Comparison of ENCODE assay signal across 16 cellular contexts in genomic region chr7:151436446-151437162, GRCh38. TPM values are rescaled to one million over a fixed set of nuclear protein-coding genes. Genes with fewer than 3 reads are reported as not detected.
DNase-seq lines count a peak whose midpoint lies in the region; ATAC-seq and TF ChIP-seq lines count a peak whose summit lies in the region.
"Had no signal": no experiment of that assay in that cellular context is flagged by ENCODE, and none has a peak within 500 bp of the region (broad histone marks: within the 10 kb centered on the region; RNA-seq: fewer than 3 reads in every experiment).

No MANE protein-coding gene starts in this region.

- in situ Hi-C loops in Panc1 (cut with HindIII; ENCODE audit: low pct_unique_long_range_greater_than_20kb, low sequenced_read_pairs) (no loop called here), transverse colon (cut with MboI; ENCODE audit: low pct_ligation_motif_present in 1 of 4, low pct_unique_long_range_greater_than_20kb in 1 of 4, low sequenced_read_pairs in 3 of 4) (no loop called here)

- H3K27me3 Mint-ChIP-seq in naive thymus-derived CD8-positive, alpha-beta T cell: no peaks in the 10 kb centered on the region
- H3K27me3 Mint-ChIP-seq in activated CD4-positive, alpha-beta T cell treated with anti-CD3 and anti-CD28 coated beads, Interleukin-2, amount 10 ng/mL, durations not matched to agents 7 days and 5 days: peaks cover 5% of the 10 kb centered on the region

- DNase-seq in Panc1 (ENCODE audit: low read depth, low spot score) (no peak), fibroblast of gingiva (ENCODE audit: low read depth) (peak; percentile 42), transverse colon (no peak), LoVo (ENCODE audit: low spot score) (no peak)
- no peak for DNase-seq in naive thymus-derived CD8-positive, alpha-beta T cell
- DNase-seq in activated CD4-positive, alpha-beta T cell treated with anti-CD3 and anti-CD28 coated beads, Interleukin-2, amount 10 ng/mL, durations not matched to agents 7 days and 5 days: no peak
- DNase-seq: activated naive CD4-positive, alpha-beta T cell treated with anti-CD3 and anti-CD28 coated beads, Interleukin-2, amount 50 U/mL, for 16 hours; CD4-positive, CD25-positive, alpha-beta regulatory T cell; mesendoderm; NCI-H2081 treated with DMSO at 0.1 percent for 48 hours; SHP77 had no signal

- no peak for ATAC-seq in Panc1
- no peak for ATAC-seq in naive thymus-derived CD8-positive, alpha-beta T cell
- ATAC-seq in HG02884 (IDR thresholded peaks at IDR 0.05; ENCODE audit: unreplicated experiment): no peak
- ATAC-seq: esophagus mucosa had no signal

- POLR2A ChIA-PET in Panc1 (lab: Charles Lee): no interaction called here
- POLR2A ChIA-PET in naive thymus-derived CD8-positive, alpha-beta T cell (lab: Charles Lee): interaction anchor here (0.7 to 1.4 kb wide), 4 partner anchors 7 to 96 kb away, joined by 3 to 6 read pairs (median 4); no protein-coding TSS in a partner anchor
- POLR2A ChIA-PET in activated CD4-positive, alpha-beta T cell treated with anti-CD3 and anti-CD28 coated beads, Interleukin-2, amount 10 ng/mL, durations not matched to agents 7 days and 5 days (lab: Charles Lee): no interaction called here

- peaks cover 19 to 68% (median 37%) of the 10 kb centered on the region in 4 donors for H3K4me1 Mint-ChIP-seq in naive thymus-derived CD8-positive, alpha-beta T cell
- peaks cover 34% of the 10 kb centered on the region for H3K4me1 Mint-ChIP-seq in activated CD4-positive, alpha-beta T cell treated with anti-CD3 and anti-CD28 coated beads, Interleukin-2, amount 10 ng/mL, durations not matched to agents 7 days and 5 days

- no TSS peak for BruUV-seq in Panc1 (replicated peaks; lab: Mats Ljungman, UMichigan)

- no peak for TF ChIP-seq POLR2A in transverse colon (IDR thresholded peaks at IDR 0.05)

- no peaks in the 10 kb centered on the region for H3K9me3 Mint-ChIP-seq in naive thymus-derived CD8-positive, alpha-beta T cell
- H3K9me3 Mint-ChIP-seq in activated CD4-positive, alpha-beta T cell treated with anti-CD3 and anti-CD28 coated beads, Interleukin-2, amount 10 ng/mL, durations not matched to agents 7 days and 5 days: no peaks in the 10 kb centered on the region
- H3K9me3 Mint-ChIP-seq: CD4-positive, CD25-positive, alpha-beta regulatory T cell had no signal

- peak overlapping the region; percentile 29; the same call in 1 of the 2 replicates for H3K27ac ChIP-seq in Panc1 (ENCODE audit: low read length)
- peak overlapping the region; percentile 42 to 67 (median 52) for H3K27ac ChIP-seq in transverse colon

- no peak overlapping the region for H3K4me3 Mint-ChIP-seq in naive thymus-derived CD8-positive, alpha-beta T cell
- H3K4me3 Mint-ChIP-seq in activated CD4-positive, alpha-beta T cell treated with anti-CD3 and anti-CD28 coated beads, Interleukin-2, amount 10 ng/mL, durations not matched to agents 7 days and 5 days: no peak overlapping the region
- H3K4me3 Mint-ChIP-seq: CD4-positive, CD25-positive, alpha-beta regulatory T cell had no signal

- H3K27me3 ChIP-seq in Panc1 (ENCODE audit: control insufficient read depth, insufficient read depth, low read length) (no peaks in the 10 kb centered on the region), transverse colon (peaks cover 28% of the 10 kb centered on the region)

- H3K4me1 ChIP-seq in Panc1 (ENCODE audit: control insufficient read depth, insufficient read depth, low read length) (peaks cover 9% of the 10 kb centered on the region), transverse colon (peaks cover 8 to 20% (median 14%) of the 10 kb centered on the region in 4 donors)
- H3K4me1 ChIP-seq: HAP-1 had no signal

- H3K36me3 ChIP-seq in Panc1 (ENCODE audit: control insufficient read depth, insufficient read depth, low read length) (no peaks in the 10 kb centered on the region), transverse colon (no peaks in the 10 kb centered on the region)
- H3K36me3 ChIP-seq: HAP-1 had no signal

- WGBS in transverse colon (ENCODE audit: low coverage in 1 of 2), 2 donors: 72 to 80% methylated on average over 5 to 9 of the region's 9 CpGs

- H3K9me3 ChIP-seq in Panc1 (ENCODE audit: control insufficient read depth, insufficient read depth, low read depth, low read length): no peaks in the 10 kb centered on the region
- H3K9me3 ChIP-seq in transverse colon: no peaks in the 10 kb centered on the region
- H3K9me3 ChIP-seq: HAP-1 had no signal

- peak overlapping the region in 6 of 10 donors; percentile 19 to 78 (median 44) for H3K27ac Mint-ChIP-seq in naive thymus-derived CD8-positive, alpha-beta T cell
- H3K27ac Mint-ChIP-seq in activated CD4-positive, alpha-beta T cell treated with anti-CD3 and anti-CD28 coated beads, Interleukin-2, amount 10 ng/mL, durations not matched to agents 7 days and 5 days: no peak overlapping the region
- H3K27ac Mint-ChIP-seq: CD4-positive, CD25-positive, alpha-beta regulatory T cell had no signal

- no peak overlapping the region for H3K4me3 ChIP-seq in Panc1 (ENCODE audit: low read depth in 2 of 2, low read length in 2 of 2)
- H3K4me3 ChIP-seq in transverse colon: no peak overlapping the region
- H3K4me3 ChIP-seq: HAP-1 had no signal

- intact Hi-C loops in Panc1 (cut with micrococcal nuclease; ENCODE audit: unreplicated experiment) (no loop called here), transverse colon (cut with DNase I; ENCODE audit: low total_unique reads) (no loop called here)

- CTCF ChIA-PET in Panc1 (lab: Charles Lee): interaction anchor here (0.6 kb wide), 1 partner anchor 68 kb away, joined by 3 read pairs; no protein-coding TSS in a partner anchor
- CTCF ChIA-PET in activated CD4-positive, alpha-beta T cell treated with anti-CD3 and anti-CD28 coated beads, Interleukin-2, amount 10 ng/mL, durations not matched to agents 7 days and 5 days (lab: Charles Lee): interaction anchor here (0.6 to 2.9 kb wide), 4 partner anchors 10 to 14 kb away, joined by 3 to 21 read pairs (median 3); no protein-coding TSS in a partner anchor

- no peak for TF ChIP-seq EP300 in transverse colon (IDR thresholded peaks at IDR 0.05; ENCODE audit: low read depth)

- no peaks in the 10 kb centered on the region for H3K36me3 Mint-ChIP-seq in naive thymus-derived CD8-positive, alpha-beta T cell
- no peaks in the 10 kb centered on the region for H3K36me3 Mint-ChIP-seq in activated CD4-positive, alpha-beta T cell treated with anti-CD3 and anti-CD28 coated beads, Interleukin-2, amount 10 ng/mL, durations not matched to agents 7 days and 5 days (ENCODE audit: low read depth)
- H3K36me3 Mint-ChIP-seq: CD4-positive, CD25-positive, alpha-beta regulatory T cell had no signal

- TF ChIP-seq CTCF in Panc1 (IDR thresholded peaks at IDR 0.05) (no peak), transverse colon (IDR thresholded peaks at IDR 0.05) (no peak)

RNA-seq across cellular contexts. Expression of gene CRYGN, which starts 3.3 kb away (rescaled TPM):
- 0.74 TPM for total RNA-seq in Panc1 (2021; ENCODE audit: unreplicated experiment)
- polyA plus RNA-seq in Panc1 (2012; ENCODE audit: insufficient read length): 0.67 TPM
- total RNA-seq in naive thymus-derived CD8-positive, alpha-beta T cell: 1 to 10 TPM in 1 of 2 experiments, under 1 TPM in 1; 0.39 to 1.2 TPM
- polyA plus RNA-seq in naive thymus-derived CD8-positive, alpha-beta T cell: under 1 TPM; 0.35 to 0.69 (median 0.65) TPM
- not detected for total RNA-seq in transverse colon
- under 1 TPM in 1 of 2 experiments, not detected in 1; 0.25 TPM for total RNA-seq in activated CD4-positive, alpha-beta T cell treated with anti-CD3 and anti-CD28 coated beads, Interleukin-2, amount 10 ng/mL, durations not matched to agents 7 days and 5 days
- total RNA-seq: activated CD8-positive, alpha-beta memory T cell treated with anti-CD3 and anti-CD28 coated beads for 36 hours; esophagus mucosa; M059J had no signal

RNA-seq across cellular contexts. Expression of gene WDR86, which starts 26.8 kb away (rescaled TPM):
- total RNA-seq in Panc1 (2021; ENCODE audit: unreplicated experiment): 0.72 TPM
- polyA plus RNA-seq in Panc1 (2012; ENCODE audit: insufficient read length): 1.2 TPM
- under 1 TPM; 0.47 to 0.85 TPM for total RNA-seq in naive thymus-derived CD8-positive, alpha-beta T cell
- polyA plus RNA-seq in naive thymus-derived CD8-positive, alpha-beta T cell: 1 to 10 TPM in 1 of 3 donors, under 1 TPM in 2; 0.67 to 1.2 (median 0.81) TPM
- total RNA-seq in transverse colon: 10 to 100 TPM in 1 of 4 donors, 1 to 10 TPM in 3; 2.8 to 33.3 (median 7.1) TPM
- under 1 TPM; 0.29 to 0.77 TPM for total RNA-seq in activated CD4-positive, alpha-beta T cell treated with anti-CD3 and anti-CD28 coated beads, Interleukin-2, amount 10 ng/mL, durations not matched to agents 7 days and 5 days
- total RNA-seq: activated CD8-positive, alpha-beta memory T cell treated with anti-CD3 and anti-CD28 coated beads for 36 hours had no signal
